Comparison of ENCODE assay signal across 8 cellular contexts in the genomic region with DNA sequence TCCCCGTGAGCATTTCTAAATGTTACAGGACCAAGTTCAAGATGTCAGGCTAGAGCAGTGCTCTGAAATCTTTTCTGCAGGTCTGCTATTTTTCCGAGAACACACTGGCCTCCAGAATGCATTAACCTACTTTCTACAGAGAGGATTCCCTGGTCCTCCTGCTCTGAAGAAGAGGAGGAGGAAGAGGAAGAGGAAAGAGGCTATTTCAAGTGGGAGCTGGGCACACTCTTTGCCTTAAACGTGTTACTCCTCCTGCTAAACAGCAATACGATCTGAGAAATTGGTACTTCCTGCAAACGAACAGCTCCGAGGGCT.
DNase-seq lines count a peak whose midpoint lies in the region; ATAC-seq lines count a peak whose summit lies in the region.

No MANE protein-coding gene starts in this region.

- H3K27me3 Mint-ChIP-seq in activated naive CD8-positive, alpha-beta T cell, result peaks cover 66% of the 10 kb centered on the region

- H3K36me3 Mint-ChIP-seq in activated naive CD8-positive, alpha-beta T cell, result peaks cover 2% of the 10 kb centered on the region

- H3K4me3 Mint-ChIP-seq in activated naive CD8-positive, alpha-beta T cell, result peak overlapping the region; percentile 86

- DNase-seq in activated CD4-positive, CD25-positive, alpha-beta regulatory T cell treated with anti-CD3 and anti-CD28 coated beads, Interleukin-2, amount 50 U/mL, for 72 hours, result no peak
- DNase-seq in inferior parietal cortex (ENCODE audit: extremely low spot score) (peak; percentile 36), superior temporal gyrus (ENCODE audit: extremely low spot score) (peak; percentile 52), T-helper 9 cell (no peak)
- DNase-seq in stimulated activated CD4-positive, alpha-beta T cell treated with anti-CD3 and anti-CD28 coated beads, Interleukin-2, amount 100 ng/mL, for 24 hours, result no peak

- peak; percentile 33 to 41 for ATAC-seq in activated CD4-positive, CD25-positive, alpha-beta regulatory T cell treated with anti-CD3 and anti-CD28 coated beads, Interleukin-2, amount 50 U/mL, for 24 hours
- ATAC-seq in GM21390 (IDR thresholded peaks at IDR 0.05; ENCODE audit: unreplicated experiment), result no peak

- H3K9me3 Mint-ChIP-seq in activated naive CD8-positive, alpha-beta T cell (ENCODE audit: low read depth), result no peaks in the 10 kb centered on the region

- H3K27ac Mint-ChIP-seq in activated naive CD8-positive, alpha-beta T cell, result no peak overlapping the region

- peaks cover 15% of the 10 kb centered on the region for H3K4me1 Mint-ChIP-seq in activated naive CD8-positive, alpha-beta T cell (ENCODE audit: low read depth)

Comparison
In these comparisons a context has a peak if more than half of its experiments do, and no peak if none do; other contexts are left out.
1. DNase-seq: peak in inferior parietal cortex (single experiment) and superior temporal gyrus (single experiment); none in activated CD4-positive, CD25-positive, alpha-beta regulatory T cell treated with anti-CD3 and anti-CD28 coated beads, Interleukin-2, amount 50 U/mL, for 72 hours (single experiment), stimulated activated CD4-positive, alpha-beta T cell treated with anti-CD3 and anti-CD28 coated beads, Interleukin-2, amount 100 ng/mL, for 24 hours (0 of 2) and T-helper 9 cell (single experiment).